ENCODE assay signal across 21 cellular contexts in the genomic region with DNA sequence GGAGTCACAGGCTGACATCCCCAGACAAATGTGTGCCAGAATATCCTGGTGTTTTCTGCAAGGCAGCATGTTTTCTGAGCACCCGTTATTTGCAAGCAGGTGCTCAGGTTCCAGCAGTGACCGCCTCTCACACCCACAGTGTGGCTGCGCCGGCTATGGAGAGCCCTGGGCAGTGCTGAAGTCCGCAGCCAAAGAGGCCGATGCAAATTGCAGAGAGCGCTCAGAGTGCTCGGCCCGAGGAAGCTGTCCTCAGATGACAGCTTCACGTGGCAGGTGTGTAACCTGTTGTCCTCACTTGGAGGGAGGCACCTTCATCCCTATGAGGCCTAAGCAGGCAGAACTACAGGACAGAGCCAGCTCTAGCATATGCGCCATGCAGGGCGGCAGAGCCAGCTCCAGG.
"Had no signal": no experiment of that assay in that cellular context is flagged by ENCODE, and none has a peak within 500 bp of the region (broad histone marks: within the 10 kb centered on the region; RNA-seq: fewer than 3 reads in every experiment).

No MANE protein-coding gene starts in this region.

- H3K4me2 ChIP-seq: KMS-11, SK-N-SH had no signal

- FAIRE-seq: RCC 7860 had no signal

- H3K27ac ChIP-seq: KMS-11 had no signal

- H3K9me3 ChIP-seq: SK-N-SH had no signal

- DNase-seq: IMR-90, Kasumi-1, MM.1S, NCI-H1092 treated with DMSO at 0.1 percent for 48 hours, NCI-H1436, NCI-H1694 treated with DMSO at 0.1 percent for 48 hours, NCI-H1930, NCI-H2081 treated with DMSO at 0.1 percent for 48 hours, NCI-H2171, NCI-H226, NCI-H446, NCI-H510A, NCI-H524 treated with DMSO at 0.1 percent for 48 hours, NCI-H69, NCI-H774, RPMI8226, SHP77, SK-N-SH, SW 1271 had no signal

- H3K9ac ChIP-seq: KMS-11, SK-N-SH had no signal
